19 cellular contexts compared by ENCODE assay signal in the genomic region with DNA sequence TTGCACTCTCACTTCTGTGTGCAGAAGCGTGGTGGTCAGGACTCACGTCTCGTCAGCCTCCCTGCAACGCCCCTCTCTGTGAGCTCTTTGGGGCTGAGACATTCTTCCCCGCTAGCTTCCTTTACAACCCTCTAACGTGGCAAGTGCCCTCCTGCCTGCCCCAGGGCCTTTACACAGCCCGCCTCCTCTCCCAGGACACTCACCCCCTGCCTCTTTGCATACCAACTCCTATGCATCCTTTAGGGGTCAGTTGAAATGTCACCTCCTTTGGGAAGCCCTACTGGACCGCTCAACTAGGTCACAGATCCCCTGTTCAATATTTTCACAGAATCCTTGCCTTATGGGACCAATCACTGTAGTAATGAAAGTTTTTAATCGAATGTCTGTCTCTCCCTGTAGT.
DNase-seq lines count a peak whose midpoint lies in the region; ATAC-seq and TF ChIP-seq lines count a peak whose summit lies in the region.
"Had no signal": no experiment of that assay in that cellular context is flagged by ENCODE, and none has a peak within 500 bp of the region (broad histone marks: within the 10 kb centered on the region; RNA-seq: fewer than 3 reads in every experiment).

No MANE protein-coding gene starts in this region.

- H2BK12ac ChIP-seq in neuronal stem cell (ENCODE audit: low read length), result no peak overlapping the region

- no peak overlapping the region for H2AK5ac ChIP-seq in neuronal stem cell (ENCODE audit: low read depth, low read length)

- peaks cover 69% of the 10 kb centered on the region for H3K4me1 ChIP-seq in BLaER1
- H3K4me1 ChIP-seq in neuronal stem cell (ENCODE audit: control insufficient read depth in 2 of 2, insufficient read depth in 1 of 2, low read depth in 1 of 2, low read length in 2 of 2), result peaks cover 9 to 11% of the 10 kb centered on the region in 2 donors
- H3K4me1 ChIP-seq: SJSA1 had no signal

- peak; percentile 28 for DNase-seq in ELF-1 (ENCODE audit: low read depth, low spot score)
- no peak for DNase-seq in neuronal stem cell (ENCODE audit: low spot score)
- DNase-seq in posterior cingulate gyrus, result no peak
- DNase-seq: GF-D8, KG1, MV-4-11, NCI-H1105 treated with DMSO at 0.1 percent for 48 hours, NCI-H2029 treated with DMSO at 0.1 percent for 48 hours, NCI-H2171, NCI-H345, NCI-H524 treated with DMSO at 0.1 percent for 48 hours, OCI-M1 had no signal

- no peaks in the 10 kb centered on the region for H3K27me3 Mint-ChIP-seq in brain

- peaks cover 74% of the 10 kb centered on the region for H3K4me1 Mint-ChIP-seq in brain

- no peak overlapping the region for H3K14ac ChIP-seq in neuronal stem cell (ENCODE audit: low read length)

- no peak overlapping the region for H4K91ac ChIP-seq in neuronal stem cell (ENCODE audit: low read depth, low read length, poor library complexity)

- peaks cover 9% of the 10 kb centered on the region for H3K36me3 Mint-ChIP-seq in brain

- no peaks in the 10 kb centered on the region; the same call in 1 of the 2 replicates for H4K20me1 ChIP-seq in BLaER1

- H3K9me3 ChIP-seq in BLaER1 (no peaks in the 10 kb centered on the region), neuronal stem cell (replicated peaks in 1 of 2; ENCODE audit: control insufficient read depth in 2 of 2, insufficient read depth in 1 of 2, low read depth in 1 of 2, low read length in 2 of 2) (no peaks in the 10 kb centered on the region)
- H3K9me3 ChIP-seq: SJSA1 had no signal

- H3K36me3 ChIP-seq in BLaER1 (no peaks in the 10 kb centered on the region), neuronal stem cell (replicated peaks in 1 of 2; ENCODE audit: control insufficient read depth in 2 of 2, insufficient read depth in 2 of 2, low read length in 2 of 2) (no peaks in the 10 kb centered on the region)
- H3K36me3 ChIP-seq: SJSA1 had no signal

- peak overlapping the region; percentile 87 for H3K4me2 ChIP-seq in BLaER1
- no peak overlapping the region for H3K4me2 ChIP-seq in neuronal stem cell (ENCODE audit: insufficient read depth, low read length, poor library complexity, severe bottlenecking)

- no peak overlapping the region for H3K9ac ChIP-seq in BLaER1
- H3K9ac ChIP-seq in neuronal stem cell (ENCODE audit: low read depth, low read length, poor library complexity), result no peak overlapping the region

- H3K23ac ChIP-seq in neuronal stem cell (ENCODE audit: low read depth, low read length, poor library complexity), result no peak overlapping the region

- H2BK15ac ChIP-seq in neuronal stem cell (ENCODE audit: low read length), result no peak overlapping the region

- intact Hi-C loops in posterior cingulate gyrus (cut with DNase I), result no loop called here

- no CpG with 5 or more reads among the region's 9 CpGs for WGBS in neuronal stem cell (ENCODE audit: extremely low coverage in 2 of 2, insufficient read length in 2 of 2, insufficient replicate concordance in 1 of 2), 2 donors

- no peak for TF ChIP-seq CTCF in brain (conservative IDR thresholded peaks at IDR 0.05)

- H3K27ac ChIP-seq in BLaER1, result peak overlapping the region; percentile 13; the same call in 1 of the 2 replicates
- H3K27ac ChIP-seq in neuronal stem cell (replicated peaks; ENCODE audit: low read length), result no peak overlapping the region
- H3K27ac ChIP-seq: SJSA1 had no signal

- no peak overlapping the region for H2BK5ac ChIP-seq in neuronal stem cell (ENCODE audit: low read length)

- H3K9me3 Mint-ChIP-seq in brain, result no peaks in the 10 kb centered on the region
- H3K9me3 Mint-ChIP-seq: T-helper 1 cell treated with Interleukin-12 subunit alpha and Interleukin-12 subunit beta and Interleukin-4 antibody, amounts not matched to agents 30 μg/mL and 1 μg/mL, for 36 hours had no signal

- H3K79me1 ChIP-seq in neuronal stem cell (ENCODE audit: low read depth, low read length), result peaks cover 30% of the 10 kb centered on the region

- no peaks in the 10 kb centered on the region for H3K27me3 ChIP-seq in BLaER1
- no peaks in the 10 kb centered on the region for H3K27me3 ChIP-seq in neuronal stem cell (ENCODE audit: control insufficient read depth in 3 of 3, insufficient read depth in 3 of 3, low read depth in 1 of 3, low read length in 3 of 3)

- H3K4ac ChIP-seq in neuronal stem cell (ENCODE audit: low read length), result no peak overlapping the region

- peak overlapping the region; percentile 18 for H3K18ac ChIP-seq in neuronal stem cell (ENCODE audit: low read length)

- H3K27ac Mint-ChIP-seq in brain, result peak overlapping the region in 3 of 5 experiments; percentile 15 to 69 (median 68)
- H3K27ac Mint-ChIP-seq: T-helper 1 cell treated with Interleukin-12 subunit alpha and Interleukin-12 subunit beta and Interleukin-4 antibody, amounts not matched to agents 30 μg/mL and 1 μg/mL, for 36 hours had no signal

- ATAC-seq in GM19395 (IDR thresholded peaks at IDR 0.05; ENCODE audit: unreplicated experiment) (no peak), HG03439 (IDR thresholded peaks at IDR 0.05; ENCODE audit: unreplicated experiment) (no peak)
- ATAC-seq: Right ventricle myocardium inferior had no signal

- no peak overlapping the region for H2BK120ac ChIP-seq in neuronal stem cell (ENCODE audit: low read depth, low read length)

- no peak overlapping the region for H4K8ac ChIP-seq in neuronal stem cell (ENCODE audit: low read depth, low read length)

- H3K4me3 ChIP-seq in BLaER1 (no peak overlapping the region), neuronal stem cell (ENCODE audit: low read length in 2 of 2) (no peak overlapping the region)
- H3K4me3 ChIP-seq: SJSA1 had no signal

- H3K4me3 Mint-ChIP-seq in brain, result no peak overlapping the region
- H3K4me3 Mint-ChIP-seq: T-helper 1 cell treated with Interleukin-12 subunit alpha and Interleukin-12 subunit beta and Interleukin-4 antibody, amounts not matched to agents 30 μg/mL and 1 μg/mL, for 36 hours had no signal

- no peak overlapping the region for H2AFZ ChIP-seq in neuronal stem cell (ENCODE audit: low read length)
